26 cellular contexts compared by ENCODE assay signal in the genomic region with DNA sequence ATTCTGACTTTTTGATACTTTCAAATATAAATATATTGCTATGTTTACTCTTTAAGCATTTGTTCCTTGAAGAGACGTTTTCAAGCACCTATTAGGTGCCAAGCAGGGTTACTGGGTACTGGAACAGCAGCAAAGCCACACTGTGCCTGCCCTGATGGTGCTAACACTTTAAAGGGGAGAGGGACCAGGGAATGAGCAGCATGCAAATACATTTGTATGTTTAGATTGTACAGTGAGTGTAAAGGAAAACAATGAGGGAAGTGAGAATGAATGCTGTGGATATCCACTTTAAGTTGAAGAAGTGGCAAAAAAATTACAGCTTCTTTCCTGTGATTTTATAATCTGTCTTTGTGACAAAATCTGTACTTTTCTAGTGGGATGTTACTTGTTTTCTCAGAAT.
"Had no signal": no experiment of that assay in that cellular context is flagged by ENCODE, and none has a peak within 500 bp of the region (broad histone marks: within the 10 kb centered on the region; RNA-seq: fewer than 3 reads in every experiment).

No MANE protein-coding gene starts in this region.

- FAIRE-seq: kidney, small intestine had no signal

- ATAC-seq: esophagus mucosa; foreskin keratinocyte; gastroesophageal sphincter; heart left ventricle; left lobe of liver; naive thymus-derived CD4-positive, alpha-beta T cell; stimulated activated naive CD8-positive, alpha-beta T cell treated with anti-CD3 and anti-CD28 coated beads, Interleukin-15, amount 100 ng/mL, for 72 hours had no signal

- H3K9me3 ChIP-seq: gastroesophageal sphincter, heart left ventricle, right lobe of liver, suprapubic skin, transverse colon, vagina had no signal

- H3K27me3 ChIP-seq: foreskin keratinocyte, gastroesophageal sphincter, heart left ventricle, hepatocyte, neural progenitor cell, right lobe of liver, suprapubic skin, transverse colon, vagina had no signal

- H3K79me2 ChIP-seq: hepatocyte, parathyroid adenoma had no signal

- H3K36me3 ChIP-seq: gastroesophageal sphincter, heart left ventricle, neural progenitor cell, right lobe of liver, suprapubic skin, transverse colon, vagina had no signal

- H3K4me3 ChIP-seq: gastroesophageal sphincter, heart left ventricle, hepatocyte, neural progenitor cell, right lobe of liver, suprapubic skin, transverse colon, vagina had no signal

- H3K27ac ChIP-seq: epithelial cell of prostate, foreskin keratinocyte, gastroesophageal sphincter, heart left ventricle, hepatocyte, neural progenitor cell, parathyroid adenoma, right lobe of liver, suprapubic skin, transverse colon, vagina had no signal

- H3K4me2 ChIP-seq: hepatocyte had no signal

- H3K4me1 ChIP-seq: gastroesophageal sphincter, heart left ventricle, parathyroid adenoma, right lobe of liver, suprapubic skin, vagina had no signal

- H3K9ac ChIP-seq: neural progenitor cell, parathyroid adenoma had no signal

- H2AFZ ChIP-seq: hepatocyte had no signal

- DNase-seq: effector CD8-positive, alpha-beta T cell; endodermal cell; foreskin keratinocyte; heart left ventricle; kidney; mesendoderm; midbrain; naive thymus-derived CD4-positive, alpha-beta T cell; right lobe of liver; small intestine; stimulated activated CD4-positive, alpha-beta T cell treated with anti-CD3 and anti-CD28 coated beads, Interleukin-12 subunit alpha, Interleukin-12 subunit beta, amount 100 ng/mL, for 4 hours; stimulated activated CD4-positive, alpha-beta T cell treated with anti-CD3 and anti-CD28 coated beads, Interleukin-1b, Interleukin-23, amount 100 ng/mL, for 48 hours; stimulated activated CD4-positive, alpha-beta T cell treated with anti-CD3 and anti-CD28 coated beads, Interleukin-4, amount 100 ng/mL, for 1 hour; stimulated activated CD8-positive, alpha-beta memory T cell treated with anti-CD3 and anti-CD28 coated beads, Interleukin-4, amount 100 ng/mL, for 48 hours; stimulated activated naive CD4-positive, alpha-beta T cell; stimulated activated naive CD8-positive, alpha-beta T cell treated with anti-CD3 and anti-CD28 coated beads, Interleukin-15, amount 100 ng/mL, for 72 hours; transverse colon had no signal
